ENCODE assay signal across 8 cellular contexts in genomic region chr1:23254584-23254983, GRCh38. TPM values are rescaled to one million over a fixed set of nuclear protein-coding genes. Genes with fewer than 3 reads are reported as not detected.
"Had no signal": no experiment of that assay in that cellular context is flagged by ENCODE, and none has a peak within 500 bp of the region (broad histone marks: within the 10 kb centered on the region; RNA-seq: fewer than 3 reads in every experiment).

No MANE protein-coding gene starts in this region.

- DNase-seq: GOT3, H9, HCEC 1CT, KG1 had no signal

- H3K27ac ChIP-seq: HL-60 had no signal

- ATAC-seq: HepG2 had no signal

- FAIRE-seq: H54, HepG2 had no signal

- H3K36me3 Mint-ChIP-seq: IgD-negative memory B cell had no signal

- H3K27ac Mint-ChIP-seq: H9, IgD-negative memory B cell had no signal

- H3K4me3 Mint-ChIP-seq: H9, IgD-negative memory B cell had no signal

- H3K27me3 Mint-ChIP-seq: IgD-negative memory B cell had no signal

RNA-seq across cellular contexts. Expression of gene HTR1D, which starts 37.3 kb away (rescaled TPM):
- polyA plus RNA-seq: IgD-negative memory B cell had no signal
